ENCODE assay signal across 8 cellular contexts in genomic region chr6:170306324-170307079, GRCh38. TPM values are rescaled to one million over a fixed set of nuclear protein-coding genes. Genes with fewer than 3 reads are reported as not detected.
A peak's percentile ranks its signal among the peaks of the same experiment; 100 is the strongest.
DNase-seq lines count a peak whose midpoint lies in the region; ATAC-seq and TF ChIP-seq lines count a peak whose summit lies in the region.

A gene with protein sequence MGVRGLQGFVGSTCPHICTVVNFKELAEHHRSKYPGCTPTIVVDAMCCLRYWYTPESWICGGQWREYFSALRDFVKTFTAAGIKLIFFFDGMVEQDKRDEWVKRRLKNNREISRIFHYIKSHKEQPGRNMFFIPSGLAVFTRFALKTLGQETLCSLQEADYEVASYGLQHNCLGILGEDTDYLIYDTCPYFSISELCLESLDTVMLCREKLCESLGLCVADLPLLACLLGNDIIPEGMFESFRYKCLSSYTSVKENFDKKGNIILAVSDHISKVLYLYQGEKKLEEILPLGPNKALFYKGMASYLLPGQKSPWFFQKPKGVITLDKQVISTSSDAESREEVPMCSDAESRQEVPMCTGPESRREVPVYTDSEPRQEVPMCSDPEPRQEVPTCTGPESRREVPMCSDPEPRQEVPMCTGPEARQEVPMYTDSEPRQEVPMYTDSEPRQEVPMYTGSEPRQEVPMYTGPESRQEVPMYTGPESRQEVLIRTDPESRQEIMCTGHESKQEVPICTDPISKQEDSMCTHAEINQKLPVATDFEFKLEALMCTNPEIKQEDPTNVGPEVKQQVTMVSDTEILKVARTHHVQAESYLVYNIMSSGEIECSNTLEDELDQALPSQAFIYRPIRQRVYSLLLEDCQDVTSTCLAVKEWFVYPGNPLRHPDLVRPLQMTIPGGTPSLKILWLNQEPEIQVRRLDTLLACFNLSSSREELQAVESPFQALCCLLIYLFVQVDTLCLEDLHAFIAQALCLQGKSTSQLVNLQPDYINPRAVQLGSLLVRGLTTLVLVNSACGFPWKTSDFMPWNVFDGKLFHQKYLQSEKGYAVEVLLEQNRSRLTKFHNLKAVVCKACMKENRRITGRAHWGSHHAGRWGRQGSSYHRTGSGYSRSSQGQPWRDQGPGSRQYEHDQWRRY (plus strand): TSS chr6:170306758. CDS start chr6:170317391, 10,633 bp downstream.

- H3K4me3 ChIP-seq in Peyer's patch = peak within 1 kb of the TSS; percentile 84 to 93 (median 90)

- H3K9me3 ChIP-seq in KOPT-K1 (ENCODE audit: insufficient read depth, low read length, poor library complexity, severe bottlenecking) (peaks cover 5% of the 10 kb centered on the region), Peyer's patch (no peaks in the 10 kb centered on the region)

- peak; percentile 84 to 93 for TF ChIP-seq POLR2A in Peyer's patch (IDR thresholded peaks at IDR 0.05)

- H3K4me1 ChIP-seq in Peyer's patch = peaks cover 5 to 46% (median 10%) of the 10 kb centered on the region in 4 donors

- H3K27me3 ChIP-seq in Peyer's patch = no peaks in the 10 kb centered on the region

- DNase-seq in DMS79 treated with DMSO at 0.1 percent for 48 hours (lab: John Stamatoyannopoulos, UW) (peak; percentile 92), Peyer's patch (peak; percentile 96 to 98 (median 98)), myocyte (ENCODE audit: low read depth) (peak; percentile 98)
- DNase-seq in activated T-cell treated with anti-CD3 and anti-CD28 coated beads, Interleukin-2, amount 50 U/mL, for 48 hours = peak; percentile 96
- peak; percentile 90 to 97 for DNase-seq in stimulated activated CD8-positive, alpha-beta memory T cell treated with anti-CD3 and anti-CD28 coated beads, Interleukin-7, amount 100 ng/mL, for 4 hours (ENCODE audit: low read depth in 2 of 2)

- ATAC-seq in GM21825 (IDR thresholded peaks at IDR 0.05; ENCODE audit: unreplicated experiment) = peak; percentile 97
- peak; percentile 99 for ATAC-seq in esophagus mucosa

- H3K36me3 ChIP-seq in KOPT-K1 (ENCODE audit: insufficient read depth, low read length) (peaks cover 9% of the 10 kb centered on the region), Peyer's patch (no peaks in the 10 kb centered on the region)

- TF ChIP-seq CTCF in Peyer's patch (IDR thresholded peaks at IDR 0.05) = peak in 1 of 6 experiments; percentile 24

- H3K27ac ChIP-seq in KOPT-K1 (ENCODE audit: low read depth, low read length, poor library complexity, severe bottlenecking) (peak within 1 kb of the TSS; percentile 86), Peyer's patch (peak within 1 kb of the TSS; percentile 86 to 94 (median 92))

RNA-seq across cellular contexts. Expression of the gene that starts here (rescaled TPM):
- 10 to 100 TPM; 22.1 to 50.3 (median 38.1) TPM for total RNA-seq in Peyer's patch
- 12.4 TPM for total RNA-seq in esophagus mucosa
- 14.9 and 18.1 TPM in 2 replicates for total RNA-seq in myocyte
- 18.8 TPM for polyA plus RNA-seq in myocyte (2012)

Comparison
In these comparisons a context has a peak if more than half of its experiments do, and no peak if none do; other contexts are left out.
1. Peak in every context shown above with its lines: DNase-seq, ATAC-seq, H3K4me3 ChIP-seq and H3K27ac ChIP-seq.